ENCODE assay signal across 7 cellular contexts in the genomic region with DNA sequence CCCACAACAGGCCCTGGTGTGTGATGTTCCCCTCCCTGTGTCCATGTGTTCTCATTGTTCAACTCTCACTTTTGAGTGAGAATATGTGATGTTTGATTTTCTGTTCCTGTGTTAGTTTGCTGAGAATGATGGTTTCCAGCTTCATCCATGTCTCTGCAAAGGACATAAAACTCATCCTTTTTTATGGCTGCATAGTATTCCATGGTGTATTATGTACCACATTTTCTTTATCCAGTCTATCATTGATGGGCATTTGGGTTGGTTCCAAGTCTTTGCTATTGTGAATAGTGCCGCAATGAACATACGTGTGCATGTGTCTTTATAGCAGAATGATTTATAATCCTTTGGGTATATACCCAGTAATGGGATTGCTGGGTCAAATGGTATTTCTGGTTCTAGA. TPM values are rescaled to one million over a fixed set of nuclear protein-coding genes. Genes with fewer than 3 reads are reported as not detected.
"Had no signal": no experiment of that assay in that cellular context is flagged by ENCODE, and none has a peak within 500 bp of the region (broad histone marks: within the 10 kb centered on the region; RNA-seq: fewer than 3 reads in every experiment).

No MANE protein-coding gene starts in this region.

RNA-seq across cellular contexts. Expression of a gene that starts 59.4 kb away (rescaled TPM):
- total RNA-seq: subcutaneous adipose tissue, temporal lobe, thoracic aorta, tibial nerve, transverse colon, upper lobe of right lung, urinary bladder had no signal
